Comparison of ENCODE assay signal across 21 cellular contexts in genomic region chr2:109563980-109564550, GRCh38. TPM values are rescaled to one million over a fixed set of nuclear protein-coding genes. Genes with fewer than 3 reads are reported as not detected.
"Had no signal": no experiment of that assay in that cellular context is flagged by ENCODE, and none has a peak within 500 bp of the region (broad histone marks: within the 10 kb centered on the region; RNA-seq: fewer than 3 reads in every experiment).

No MANE protein-coding gene starts in this region.

- H3K9me3 Mint-ChIP-seq: activated naive CD4-positive, alpha-beta T cell treated with anti-CD3 and anti-CD28 coated beads, Interleukin-2, amount 50 U/mL, for 72 hours; effector memory CD8-positive, alpha-beta T cell; memory B cell; naive B cell; neural progenitor cell; type B pancreatic cell had no signal

- H3K27me3 Mint-ChIP-seq: type B pancreatic cell had no signal

- H3K27ac Mint-ChIP-seq: activated CD8-positive, alpha-beta T cell treated with anti-CD3 and anti-CD28 coated beads, Interleukin-2, amount 10 ng/mL, durations not matched to agents 7 days and 5 days; activated naive CD4-positive, alpha-beta T cell treated with anti-CD3 and anti-CD28 coated beads, Interleukin-2, amount 50 U/mL, for 72 hours; effector memory CD8-positive, alpha-beta T cell; memory B cell; naive B cell; neural progenitor cell; type B pancreatic cell had no signal

- DNase-seq: activated CD8-positive, alpha-beta T cell treated with anti-CD3 and anti-CD28 coated beads, Interleukin-2, amount 10 ng/mL, durations not matched to agents 7 days and 5 days; activated gamma-delta T cell treated with Interleukin-2 at 50 U/mL for 16 hours; adrenal gland; cerebellar nuclear complex; effector memory CD8-positive, alpha-beta T cell; gastrocnemius medialis; head of caudate nucleus; left lung; naive B cell; ovary; psoas muscle; right lobe of liver; small intestine; stimulated activated CD4-positive, alpha-beta T cell treated with anti-CD3 and anti-CD28 coated beads, Interleukin-15, amount 100 ng/mL, for 24 hours; stimulated activated CD4-positive, alpha-beta T cell treated with anti-CD3 and anti-CD28 coated beads, Interleukin-2, amount 100 ng/mL, for 48 hours; testis had no signal

- H3K9me3 ChIP-seq: adrenal gland, breast epithelium, gastrocnemius medialis, left lung, ovary, psoas muscle, right lobe of liver, testis had no signal

- H3K4me1 ChIP-seq: breast epithelium, gastrocnemius medialis, left lung, neural progenitor cell, psoas muscle, testis had no signal

- H3K4me1 Mint-ChIP-seq: memory B cell, naive B cell, neural progenitor cell had no signal

- H3K27me3 ChIP-seq: adrenal gland, breast epithelium, gastrocnemius medialis, left lung, neural progenitor cell, ovary, right lobe of liver, testis had no signal

- H3K36me3 ChIP-seq: breast epithelium, gastrocnemius medialis, ovary had no signal

- H3K27ac ChIP-seq: adrenal gland, breast epithelium, gastrocnemius medialis, left lung, neural progenitor cell, ovary, psoas muscle, right lobe of liver, testis had no signal

- H3K4me3 ChIP-seq: adrenal gland, breast epithelium, gastrocnemius medialis, left lung, neural progenitor cell, ovary, psoas muscle, right lobe of liver, testis had no signal

- H3K4me3 Mint-ChIP-seq: activated CD8-positive, alpha-beta T cell treated with anti-CD3 and anti-CD28 coated beads, Interleukin-2, amount 10 ng/mL, durations not matched to agents 7 days and 5 days; effector memory CD8-positive, alpha-beta T cell; memory B cell; naive B cell; neural progenitor cell; type B pancreatic cell had no signal

- ATAC-seq: activated CD8-positive, alpha-beta T cell treated with anti-CD3 and anti-CD28 coated beads, Interleukin-2, amount 10 ng/mL, durations not matched to agents 7 days and 5 days; effector memory CD8-positive, alpha-beta T cell; gastrocnemius medialis; psoas muscle; right lobe of liver had no signal

- H3K36me3 Mint-ChIP-seq: activated naive CD4-positive, alpha-beta T cell treated with anti-CD3 and anti-CD28 coated beads, Interleukin-2, amount 50 U/mL, for 72 hours; memory B cell; naive B cell had no signal

RNA-seq across cellular contexts. Expression of gene SOWAHC, which starts 50.1 kb away (rescaled TPM):
- total RNA-seq: activated CD8-positive, alpha-beta T cell treated with anti-CD3 and anti-CD28 coated beads, Interleukin-2, amount 10 ng/mL, durations not matched to agents 7 days and 5 days had no signal
